ENCODE assay signal across 31 cellular contexts in genomic region chr1:246281195-246281594, GRCh38.
"Had no signal": no experiment of that assay in that cellular context is flagged by ENCODE, and none has a peak within 500 bp of the region (broad histone marks: within the 10 kb centered on the region; RNA-seq: fewer than 3 reads in every experiment).

No MANE protein-coding gene starts in this region.

- H3K4me1 Mint-ChIP-seq: stimulated activated memory B cell treated with anti-CD40 and anti-IgM and Interleukin-4, amounts not matched to agents 10 μg/mL and 1 μg/mL and 100 μg/mL, for 72 hours had no signal

- H3K27ac Mint-ChIP-seq: dendritic cell treated with granulocyte-macrophage colony-stimulating factor and Interleukin-4, amounts not matched to agents 40 ng/mL and 50 ng/mL, for 4 days; endodermal cell; mesothelial cell of epicardium; natural killer cell treated with Interleukin-12 subunit alpha and Interleukin-12 subunit beta and Interleukin-15 and Interleukin-18, amount 100 ng/mL, for 72 hours; progenitor cell of endocrine pancreas; stimulated activated memory B cell treated with anti-CD40 and anti-IgM and Interleukin-4, amounts not matched to agents 10 μg/mL and 1 μg/mL and 100 μg/mL, for 72 hours had no signal

- H3K36me3 ChIP-seq: colonic mucosa, gastrocnemius medialis, heart left ventricle, left lung, neutrophil, pancreas, tibial artery, upper lobe of left lung had no signal

- H3K4me1 ChIP-seq: colonic mucosa, gastrocnemius medialis, heart left ventricle, left lung, pancreas, testis, tibial artery, upper lobe of left lung had no signal

- DNase-seq: colonic mucosa; effector CD8-positive, alpha-beta T cell; endodermal cell; gastrocnemius medialis; heart left ventricle; hippocampal formation; left cardiac atrium; left lung; naive B cell; pancreas; stimulated activated CD4-positive, alpha-beta T cell treated with anti-CD3 and anti-CD28 coated beads, Interleukin-12 subunit alpha, Interleukin-12 subunit beta, amount 100 ng/mL, for 4 hours; stimulated activated CD4-positive, alpha-beta T cell treated with anti-CD3 and anti-CD28 coated beads, Interleukin-2, amount 100 ng/mL, for 24 hours; stimulated activated CD4-positive, alpha-beta T cell treated with anti-CD3 and anti-CD28 coated beads, Interleukin-4, amount 100 ng/mL, for 24 hours; stimulated activated naive CD8-positive, alpha-beta T cell treated with anti-CD3 and anti-CD28 coated beads, Interleukin-15, Interleukin-2, amounts not matched to agents 100 U/mL and 50 U/mL, for 24 hours; testis; tibial artery; upper lobe of left lung had no signal

- H3K4me2 ChIP-seq: smooth muscle cell had no signal

- FAIRE-seq: islet of Langerhans, pancreas, urothelium cell line had no signal

- ATAC-seq: esophagus mucosa; gastrocnemius medialis; heart left ventricle; left cardiac atrium; natural killer cell treated with Interleukin-12 subunit alpha and Interleukin-12 subunit beta and Interleukin-15 and Interleukin-18, amount 100 ng/mL, for 72 hours; sciatic nerve; stimulated activated memory B cell treated with anti-CD40 and anti-IgM and Interleukin-4, amounts not matched to agents 10 μg/mL and 1 μg/mL and 100 μg/mL, for 72 hours; stimulated activated naive CD8-positive, alpha-beta T cell treated with anti-CD3 and anti-CD28 coated beads, Interleukin-15, Interleukin-2, amounts not matched to agents 100 U/mL and 50 U/mL, for 24 hours had no signal

- H3K9me3 Mint-ChIP-seq: dendritic cell treated with granulocyte-macrophage colony-stimulating factor and Interleukin-4, amounts not matched to agents 40 ng/mL and 50 ng/mL, for 4 days; naive B cell; natural killer cell treated with Interleukin-12 subunit alpha and Interleukin-12 subunit beta and Interleukin-15 and Interleukin-18, amount 100 ng/mL, for 72 hours; stimulated activated memory B cell treated with anti-CD40 and anti-IgM and Interleukin-4, amounts not matched to agents 10 μg/mL and 1 μg/mL and 100 μg/mL, for 72 hours had no signal

- H3K27me3 Mint-ChIP-seq: dendritic cell treated with granulocyte-macrophage colony-stimulating factor and Interleukin-4, amounts not matched to agents 40 ng/mL and 50 ng/mL, for 4 days; naive B cell; natural killer cell treated with Interleukin-12 subunit alpha and Interleukin-12 subunit beta and Interleukin-15 and Interleukin-18, amount 100 ng/mL, for 72 hours; progenitor cell of endocrine pancreas; stimulated activated memory B cell treated with anti-CD40 and anti-IgM and Interleukin-4, amounts not matched to agents 10 μg/mL and 1 μg/mL and 100 μg/mL, for 72 hours had no signal

- H3K4me3 Mint-ChIP-seq: dendritic cell treated with granulocyte-macrophage colony-stimulating factor and Interleukin-4, amounts not matched to agents 40 ng/mL and 50 ng/mL, for 4 days; endodermal cell; mesothelial cell of epicardium; naive B cell; natural killer cell treated with Interleukin-12 subunit alpha and Interleukin-12 subunit beta and Interleukin-15 and Interleukin-18, amount 100 ng/mL, for 72 hours; neural crest cell; stimulated activated memory B cell treated with anti-CD40 and anti-IgM and Interleukin-4, amounts not matched to agents 10 μg/mL and 1 μg/mL and 100 μg/mL, for 72 hours had no signal

- H3K9me3 ChIP-seq: colonic mucosa, gastrocnemius medialis, heart left ventricle, left lung, mucosa of descending colon, neutrophil, pancreas, testis, tibial artery, upper lobe of left lung had no signal

- H3K27ac ChIP-seq: colonic mucosa, epithelial cell of prostate, gastrocnemius medialis, heart left ventricle, left lung, neutrophil, pancreas, testis, tibial artery, upper lobe of left lung had no signal

- H3K27me3 ChIP-seq: colonic mucosa, gastrocnemius medialis, heart left ventricle, left lung, neutrophil, pancreas, testis, tibial artery, upper lobe of left lung had no signal

- H3K36me3 Mint-ChIP-seq: mesothelial cell of epicardium; natural killer cell treated with Interleukin-12 subunit alpha and Interleukin-12 subunit beta and Interleukin-15 and Interleukin-18, amount 100 ng/mL, for 72 hours had no signal

- H3K4me3 ChIP-seq: colonic mucosa, gastrocnemius medialis, heart left ventricle, left lung, mucosa of descending colon, pancreas, smooth muscle cell, testis, tibial artery, upper lobe of left lung had no signal
